ENCODE assay signal across 8 cellular contexts in the genomic region with DNA sequence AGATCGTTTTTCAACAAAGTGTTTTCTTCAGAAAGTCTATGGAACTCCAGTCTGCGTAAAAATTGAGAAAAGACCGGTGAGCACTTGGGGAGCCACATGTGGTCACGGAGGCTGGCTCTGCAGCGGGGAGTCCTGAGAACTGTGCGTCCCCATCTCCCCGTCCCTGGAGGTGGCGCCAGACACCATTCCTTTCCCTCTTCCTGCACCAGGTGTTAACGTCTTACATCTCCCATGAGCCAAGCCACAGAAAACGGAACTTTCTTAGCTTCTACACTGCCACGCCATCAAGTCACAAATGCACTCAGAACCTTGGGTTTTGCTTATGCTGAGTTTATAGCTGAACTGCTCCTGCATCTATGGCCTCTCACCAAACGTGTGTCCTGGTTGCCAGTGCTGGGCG.
A peak's percentile ranks its signal among the peaks of the same experiment; 100 is the strongest.
DNase-seq lines count a peak whose midpoint lies in the region; ATAC-seq and TF ChIP-seq lines count a peak whose summit lies in the region.

No MANE protein-coding gene starts in this region.

- H3K9me2 ChIP-seq in Karpas-422 (replicated peaks; ENCODE audit: insufficient read depth, low read length): no peaks in the 10 kb centered on the region

- no peak overlapping the region for H3K27ac ChIP-seq in CD4-positive, alpha-beta T cell (ENCODE audit: low read depth, low read length)
- H3K27ac ChIP-seq in Karpas-422 (ENCODE audit: low read length) (no peak overlapping the region), foreskin keratinocyte (no peak overlapping the region)

- no peaks in the 10 kb centered on the region for H3K79me2 ChIP-seq in Karpas-422 (ENCODE audit: low read length)

- peaks cover 7% of the 10 kb centered on the region for H3K4me1 Mint-ChIP-seq in CD4-positive, alpha-beta T cell (ENCODE audit: low read depth)
- peaks cover 4% of the 10 kb centered on the region for H3K4me1 Mint-ChIP-seq in activated CD4-positive, alpha-beta T cell treated with anti-CD3 and anti-CD28 coated beads, Interleukin-2, amount 10 ng/mL, durations not matched to agents 7 days and 5 days
- peaks cover 8% of the 10 kb centered on the region for H3K4me1 Mint-ChIP-seq in stimulated activated naive CD8-positive, alpha-beta T cell treated with anti-CD3 and anti-CD28 coated beads, Interleukin-15, amount 100 ng/mL, for 72 hours

- POLR2A ChIA-PET in CD4-positive, alpha-beta T cell (lab: Charles Lee): no interaction called here
- POLR2A ChIA-PET in activated CD4-positive, alpha-beta T cell treated with anti-CD3 and anti-CD28 coated beads, Interleukin-2, amount 10 ng/mL, durations not matched to agents 7 days and 5 days (lab: Charles Lee): no interaction called here

- H3K4me1 ChIP-seq in Karpas-422 (ENCODE audit: low read length) (no peaks in the 10 kb centered on the region), foreskin keratinocyte (no peaks in the 10 kb centered on the region)

- H3K27ac Mint-ChIP-seq in CD4-positive, alpha-beta T cell: no peak overlapping the region
- no peak overlapping the region for H3K27ac Mint-ChIP-seq in activated CD4-positive, alpha-beta T cell treated with anti-CD3 and anti-CD28 coated beads, Interleukin-2, amount 10 ng/mL, durations not matched to agents 7 days and 5 days
- peak overlapping the region in 1 of 2 donors; percentile 1 for H3K27ac Mint-ChIP-seq in stimulated activated naive CD8-positive, alpha-beta T cell treated with anti-CD3 and anti-CD28 coated beads, Interleukin-15, amount 100 ng/mL, for 72 hours

- no peaks in the 10 kb centered on the region for H3K36me3 ChIP-seq in Karpas-422 (ENCODE audit: insufficient read depth, low read length)

- H3K4me3 Mint-ChIP-seq in CD4-positive, alpha-beta T cell: no peak overlapping the region
- H3K4me3 Mint-ChIP-seq in activated CD4-positive, alpha-beta T cell treated with anti-CD3 and anti-CD28 coated beads, Interleukin-2, amount 10 ng/mL, durations not matched to agents 7 days and 5 days: no peak overlapping the region
- no peak overlapping the region for H3K4me3 Mint-ChIP-seq in stimulated activated naive CD8-positive, alpha-beta T cell treated with anti-CD3 and anti-CD28 coated beads, Interleukin-15, amount 100 ng/mL, for 72 hours

- H3K36me3 Mint-ChIP-seq in CD4-positive, alpha-beta T cell (ENCODE audit: low read depth): no peaks in the 10 kb centered on the region
- H3K36me3 Mint-ChIP-seq in activated CD4-positive, alpha-beta T cell treated with anti-CD3 and anti-CD28 coated beads, Interleukin-2, amount 10 ng/mL, durations not matched to agents 7 days and 5 days (ENCODE audit: low read depth): no peaks in the 10 kb centered on the region

- H3K27me3 ChIP-seq in CD4-positive, alpha-beta T cell (ENCODE audit: control insufficient read depth, insufficient read depth, low read length): no peaks in the 10 kb centered on the region
- H3K27me3 ChIP-seq in Karpas-422 (ENCODE audit: low read length): no peaks in the 10 kb centered on the region
- H3K27me3 ChIP-seq in foreskin keratinocyte: no peaks in the 10 kb centered on the region

- no peaks in the 10 kb centered on the region for H3K9me3 Mint-ChIP-seq in CD4-positive, alpha-beta T cell
- no peaks in the 10 kb centered on the region for H3K9me3 Mint-ChIP-seq in activated CD4-positive, alpha-beta T cell treated with anti-CD3 and anti-CD28 coated beads, Interleukin-2, amount 10 ng/mL, durations not matched to agents 7 days and 5 days
- H3K9me3 Mint-ChIP-seq in stimulated activated naive CD8-positive, alpha-beta T cell treated with anti-CD3 and anti-CD28 coated beads, Interleukin-15, amount 100 ng/mL, for 72 hours: no peaks in the 10 kb centered on the region

- no peaks in the 10 kb centered on the region for H3K27me3 Mint-ChIP-seq in CD4-positive, alpha-beta T cell
- no peaks in the 10 kb centered on the region for H3K27me3 Mint-ChIP-seq in activated CD4-positive, alpha-beta T cell treated with anti-CD3 and anti-CD28 coated beads, Interleukin-2, amount 10 ng/mL, durations not matched to agents 7 days and 5 days
- H3K27me3 Mint-ChIP-seq in stimulated activated naive CD8-positive, alpha-beta T cell treated with anti-CD3 and anti-CD28 coated beads, Interleukin-15, amount 100 ng/mL, for 72 hours: no peaks in the 10 kb centered on the region

- no peaks in the 10 kb centered on the region for H4K20me1 ChIP-seq in Karpas-422 (ENCODE audit: insufficient read depth, low read depth, low read length)

- CTCF ChIA-PET in CD4-positive, alpha-beta T cell (lab: Charles Lee): no interaction called here
- CTCF ChIA-PET in activated CD4-positive, alpha-beta T cell treated with anti-CD3 and anti-CD28 coated beads, Interleukin-2, amount 10 ng/mL, durations not matched to agents 7 days and 5 days (lab: Charles Lee): interaction anchor here (0.8 to 1.3 kb wide), 3 partner anchors 8 to 17 kb away, joined by 3 to 5 read pairs (median 4); no protein-coding TSS in a partner anchor

- ATAC-seq in CD4-positive, alpha-beta T cell (ENCODE audit: poor library complexity): peak; percentile 37
- ATAC-seq in GM19328 (IDR thresholded peaks at IDR 0.05; ENCODE audit: unreplicated experiment): peak; percentile 73
- peak; percentile 80 for ATAC-seq in foreskin keratinocyte
- peak; percentile 68 for ATAC-seq in stimulated activated naive CD8-positive, alpha-beta T cell treated with anti-CD3 and anti-CD28 coated beads, Interleukin-15, amount 100 ng/mL, for 72 hours

- no peak overlapping the region for H2AFZ ChIP-seq in Karpas-422 (ENCODE audit: low read length)

- H3K9me3 ChIP-seq in CD4-positive, alpha-beta T cell (ENCODE audit: control insufficient read depth, low read length): no peaks in the 10 kb centered on the region
- H3K9me3 ChIP-seq in Karpas-422 (ENCODE audit: low read length): no peaks in the 10 kb centered on the region

- peak in 9 of 10 experiments; percentile 9 to 55 (median 35) for DNase-seq in CD4-positive, alpha-beta T cell
- DNase-seq in Karpas-422: peak; percentile 83
- peak; percentile 51 for DNase-seq in activated CD4-positive, alpha-beta T cell treated with anti-CD3 and anti-CD28 coated beads, Interleukin-2, amount 10 ng/mL, durations not matched to agents 7 days and 5 days
- DNase-seq in foreskin keratinocyte: peak in 1 of 2 donors; percentile 27
- peak; percentile 23 to 47 for DNase-seq in stimulated activated naive CD8-positive, alpha-beta T cell treated with anti-CD3 and anti-CD28 coated beads, Interleukin-15, amount 100 ng/mL, for 72 hours
- no peak for DNase-seq in cerebellum (ENCODE audit: low spot score)
- no peak for DNase-seq in inferior parietal cortex (ENCODE audit: extremely low spot score)

- intact Hi-C loops in CD4-positive, alpha-beta T cell (cut with DNase I, micrococcal nuclease): no loop called here

- TF ChIP-seq CTCF in CD4-positive, alpha-beta T cell (IDR thresholded peaks at IDR 0.05): peak; percentile 25
- peak; percentile 78 for TF ChIP-seq CTCF in foreskin keratinocyte (conservative IDR thresholded peaks at IDR 0.05)

- H3K9ac ChIP-seq in Karpas-422 (ENCODE audit: low read length): no peak overlapping the region

- no peak overlapping the region for H3K4me3 ChIP-seq in Karpas-422 (ENCODE audit: low read length)

- H3K4me2 ChIP-seq in Karpas-422 (ENCODE audit: low read depth, low read length, poor library complexity, severe bottlenecking): no peak overlapping the region

Comparison
In these comparisons a context has a peak if more than half of its experiments do, and no peak if none do; other contexts are left out.
1. DNase-seq: peak in CD4-positive, alpha-beta T cell (9 of 10), Karpas-422 (single experiment), activated CD4-positive, alpha-beta T cell treated with anti-CD3 and anti-CD28 coated beads, Interleukin-2, amount 10 ng/mL, durations not matched to agents 7 days and 5 days (single experiment) and stimulated activated naive CD8-positive, alpha-beta T cell treated with anti-CD3 and anti-CD28 coated beads, Interleukin-15, amount 100 ng/mL, for 72 hours (2 of 2); none in cerebellum (single experiment) and inferior parietal cortex (single experiment).
2. Peak in every context shown above with its lines, with median percentiles within 50 percentile points of each other: ATAC-seq.